ENCODE assay signal across 29 cellular contexts in the genomic region with DNA sequence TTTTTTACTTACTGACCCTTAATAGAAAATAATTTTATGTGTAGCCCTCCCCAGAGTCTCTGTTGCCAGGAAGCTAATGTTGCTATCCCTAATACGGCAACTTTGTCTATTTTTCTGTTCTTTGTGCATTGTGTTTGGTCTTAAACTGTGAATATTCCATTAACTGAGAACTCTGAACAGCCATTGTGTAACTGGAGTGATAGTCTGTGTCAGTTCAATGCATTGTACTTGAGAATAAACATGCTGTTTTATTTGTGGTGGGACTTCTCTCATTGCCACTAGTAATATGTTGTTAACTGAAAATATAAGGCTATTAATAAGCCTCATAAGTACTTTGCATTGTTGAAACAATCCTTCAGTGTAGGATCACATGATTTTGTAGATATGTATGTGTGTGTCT. TPM values are rescaled to one million over a fixed set of nuclear protein-coding genes. Genes with fewer than 3 reads are reported as not detected.
A peak's percentile ranks its signal among the peaks of the same experiment; 100 is the strongest.
DNase-seq lines count a peak whose midpoint lies in the region; ATAC-seq and TF ChIP-seq lines count a peak whose summit lies in the region.
"Had no signal": no experiment of that assay in that cellular context is flagged by ENCODE, and none has a peak within 500 bp of the region (broad histone marks: within the 10 kb centered on the region; RNA-seq: fewer than 3 reads in every experiment).

No MANE protein-coding gene starts in this region.

- peaks cover 0 to 29% (median 2%) of the 10 kb centered on the region in 4 donors for H3K4me1 ChIP-seq in tibial nerve
- H3K4me1 ChIP-seq: foreskin keratinocyte, left lung had no signal

- peak overlapping the region; percentile 80 for H3K27ac ChIP-seq in cingulate gyrus (ENCODE audit: low read depth, low read length)
- H3K27ac ChIP-seq in tibial nerve: peak overlapping the region in 3 of 4 donors; percentile 30 to 89 (median 74)
- H3K27ac ChIP-seq: esophagus muscularis mucosa, foreskin keratinocyte, left lung, upper lobe of right lung had no signal

- peaks cover 4% of the 10 kb centered on the region for H3K9me3 Mint-ChIP-seq in activated CD4-positive, alpha-beta T cell treated with anti-CD3 and anti-CD28 coated beads, Interleukin-2, amount 10 ng/mL, durations not matched to agents 24 days and 14 days
- no peaks in the 10 kb centered on the region for H3K9me3 Mint-ChIP-seq in T-helper 2 cell treated with Interferon-gamma antibody and Interleukin-4, amounts not matched to agents 5 μg/mL and 100 μg/mL, for 36 hours
- H3K9me3 Mint-ChIP-seq: activated naive CD4-positive, alpha-beta T cell treated with anti-CD3 and anti-CD28 coated beads, Interleukin-2, amount 50 U/mL, for 72 hours had no signal

- peaks cover 11% of the 10 kb centered on the region for H3K27me3 Mint-ChIP-seq in activated CD4-positive, alpha-beta T cell treated with anti-CD3 and anti-CD28 coated beads, Interleukin-2, amount 10 ng/mL, durations not matched to agents 24 days and 14 days
- H3K27me3 Mint-ChIP-seq in T-helper 2 cell treated with Interferon-gamma antibody and Interleukin-4, amounts not matched to agents 5 μg/mL and 100 μg/mL, for 36 hours (ENCODE audit: low read depth): peaks cover 23% of the 10 kb centered on the region

- no peaks in the 10 kb centered on the region for H3K27me3 ChIP-seq in tibial nerve
- H3K27me3 ChIP-seq: esophagus muscularis mucosa, foreskin keratinocyte, left lung, upper lobe of right lung had no signal

- ATAC-seq in GM18511 (IDR thresholded peaks at IDR 0.05; ENCODE audit: unreplicated experiment): no peak
- ATAC-seq: activated CD8-positive, alpha-beta T cell treated with anti-CD3 and anti-CD28 coated beads, Interleukin-2, amount 10 ng/mL, durations not matched to agents 7 days and 5 days; activated naive CD4-positive, alpha-beta T cell treated with anti-CD3 and anti-CD28 coated beads, Interleukin-2, amount 50 U/mL, for 72 hours; foreskin keratinocyte; GM23338; HepG2; left lung; natural killer cell treated with Interleukin-12 subunit alpha and Interleukin-12 subunit beta and Interleukin-15 and Interleukin-18, amount 100 ng/mL, for 72 hours; Panc1; upper lobe of right lung had no signal

- 33 to 34% methylated on average over 1 of the region's 1 CpG for WGBS in tibial nerve, 2 donors

- no peaks in the 10 kb centered on the region for H3K36me3 Mint-ChIP-seq in activated CD4-positive, alpha-beta T cell treated with anti-CD3 and anti-CD28 coated beads, Interleukin-2, amount 10 ng/mL, durations not matched to agents 24 days and 14 days (ENCODE audit: low read depth)
- no peaks in the 10 kb centered on the region for H3K36me3 Mint-ChIP-seq in T-helper 2 cell treated with Interferon-gamma antibody and Interleukin-4, amounts not matched to agents 5 μg/mL and 100 μg/mL, for 36 hours (ENCODE audit: low read depth)
- H3K36me3 Mint-ChIP-seq: activated naive CD4-positive, alpha-beta T cell treated with anti-CD3 and anti-CD28 coated beads, Interleukin-2, amount 50 U/mL, for 72 hours; natural killer cell treated with Interleukin-12 subunit alpha and Interleukin-12 subunit beta and Interleukin-15 and Interleukin-18, amount 100 ng/mL, for 72 hours had no signal

- TF ChIP-seq CTCF in tibial nerve (IDR thresholded peaks at IDR 0.05): no peak

- no peak overlapping the region for H3K4me3 ChIP-seq in tibial nerve
- H3K4me3 ChIP-seq: esophagus muscularis mucosa, GM23338, left lung, smooth muscle cell, upper lobe of right lung had no signal

- H3K4me3 Mint-ChIP-seq in activated CD4-positive, alpha-beta T cell treated with anti-CD3 and anti-CD28 coated beads, Interleukin-2, amount 10 ng/mL, durations not matched to agents 24 days and 14 days: no peak overlapping the region
- H3K4me3 Mint-ChIP-seq in T-helper 2 cell treated with Interferon-gamma antibody and Interleukin-4, amounts not matched to agents 5 μg/mL and 100 μg/mL, for 36 hours: no peak overlapping the region
- H3K4me3 Mint-ChIP-seq: activated CD8-positive, alpha-beta T cell treated with anti-CD3 and anti-CD28 coated beads, Interleukin-2, amount 10 ng/mL, durations not matched to agents 7 days and 5 days; CD4-positive, alpha-beta memory T cell; endodermal cell; GM23338; natural killer cell treated with Interleukin-12 subunit alpha and Interleukin-12 subunit beta and Interleukin-15 and Interleukin-18, amount 100 ng/mL, for 72 hours had no signal

- peaks cover 0 to 5% (median 0%) of the 10 kb centered on the region in 4 donors for H3K9me3 ChIP-seq in tibial nerve
- H3K9me3 ChIP-seq: esophagus muscularis mucosa, left lung, upper lobe of right lung had no signal

- H3K36me3 ChIP-seq in tibial nerve: no peaks in the 10 kb centered on the region
- H3K36me3 ChIP-seq: esophagus muscularis mucosa, left lung, upper lobe of right lung had no signal

- H3K27ac Mint-ChIP-seq in activated CD4-positive, alpha-beta T cell treated with anti-CD3 and anti-CD28 coated beads, Interleukin-2, amount 10 ng/mL, durations not matched to agents 24 days and 14 days: no peak overlapping the region
- no peak overlapping the region for H3K27ac Mint-ChIP-seq in T-helper 2 cell treated with Interferon-gamma antibody and Interleukin-4, amounts not matched to agents 5 μg/mL and 100 μg/mL, for 36 hours
- H3K27ac Mint-ChIP-seq: activated CD8-positive, alpha-beta T cell treated with anti-CD3 and anti-CD28 coated beads, Interleukin-2, amount 10 ng/mL, durations not matched to agents 7 days and 5 days; activated naive CD4-positive, alpha-beta T cell treated with anti-CD3 and anti-CD28 coated beads, Interleukin-2, amount 50 U/mL, for 72 hours; CD4-positive, alpha-beta memory T cell; endodermal cell; GM23338; natural killer cell treated with Interleukin-12 subunit alpha and Interleukin-12 subunit beta and Interleukin-15 and Interleukin-18, amount 100 ng/mL, for 72 hours had no signal

- intact Hi-C loops in activated CD4-positive, alpha-beta T cell treated with anti-CD3 and anti-CD28 coated beads, Interleukin-2, amount 10 ng/mL, durations not matched to agents 24 days and 14 days (cut with micrococcal nuclease): no loop called here

- peak; percentile 4 for DNase-seq in activated CD4-positive, alpha-beta T cell treated with anti-CD3 and anti-CD28 coated beads, Interleukin-2, amount 10 ng/mL, durations not matched to agents 24 days and 14 days
- DNase-seq in activated CD4-positive, alpha-beta T cell treated with anti-CD3 and anti-CD28 coated beads for 48 hours: no peak
- DNase-seq in medulla oblongata (ENCODE audit: extremely low spot score) (peak; percentile 90), tibial nerve (ENCODE audit: low spot score in 2 of 2) (no peak), NCI-H226 (no peak)
- no peak for DNase-seq in T-helper 2 cell treated with Interferon-gamma antibody and Interleukin-4, amounts not matched to agents 5 μg/mL and 100 μg/mL, for 36 hours (ENCODE audit: low spot score)
- DNase-seq: activated CD4-positive, CD25-positive, alpha-beta regulatory T cell treated with anti-CD3 and anti-CD28 coated beads, Interleukin-2, amount 50 U/mL, for 72 hours; activated CD8-positive, alpha-beta T cell treated with anti-CD3 and anti-CD28 coated beads, Interleukin-2, amount 10 ng/mL, durations not matched to agents 7 days and 5 days; CD4-positive, alpha-beta memory T cell; EL; endodermal cell; foreskin keratinocyte; Kasumi-1; left lung; NCI-H1694; NCI-H2171; NCI-H524; stimulated activated CD4-positive, alpha-beta T cell treated with anti-CD3 and anti-CD28 coated beads, Interleukin-2, amount 100 ng/mL, for 24 hours; T-helper 1 cell; upper lobe of right lung had no signal

- TF ChIP-seq POLR2A in tibial nerve (IDR thresholded peaks at IDR 0.05): no peak

- peaks cover 2% of the 10 kb centered on the region for H3K4me1 Mint-ChIP-seq in activated CD4-positive, alpha-beta T cell treated with anti-CD3 and anti-CD28 coated beads, Interleukin-2, amount 10 ng/mL, durations not matched to agents 24 days and 14 days
- H3K4me1 Mint-ChIP-seq in T-helper 2 cell treated with Interferon-gamma antibody and Interleukin-4, amounts not matched to agents 5 μg/mL and 100 μg/mL, for 36 hours (ENCODE audit: low read depth): peaks cover 11% of the 10 kb centered on the region

- no peak for TF ChIP-seq EP300 in tibial nerve (IDR thresholded peaks at IDR 0.05)

RNA-seq across cellular contexts. Expression of a gene that starts 58.7 kb away (rescaled TPM):
- 2.5 and 2.8 TPM in 2 replicates for total RNA-seq in activated CD4-positive, alpha-beta T cell treated with anti-CD3 and anti-CD28 coated beads, Interleukin-2, amount 10 ng/mL, durations not matched to agents 24 days and 14 days
- 10 to 100 TPM; 54.9 to 61.8 (median 59.8) TPM for total RNA-seq in tibial nerve

Comparison
In these comparisons a context has a peak if more than half of its experiments do, and no peak if none do; other contexts are left out.
1. DNase-seq: peak in activated CD4-positive, alpha-beta T cell treated with anti-CD3 and anti-CD28 coated beads, Interleukin-2, amount 10 ng/mL, durations not matched to agents 24 days and 14 days (single experiment) and medulla oblongata (single experiment); none in activated CD4-positive, alpha-beta T cell treated with anti-CD3 and anti-CD28 coated beads for 48 hours (single experiment), tibial nerve (0 of 2), NCI-H226 (single experiment) and T-helper 2 cell treated with Interferon-gamma antibody and Interleukin-4, amounts not matched to agents 5 μg/mL and 100 μg/mL, for 36 hours (single experiment).
2. RNA of a gene that starts 58.7 kb away (total RNA-seq): 54.9 to 61.8 TPM in tibial nerve; 2.5 to 2.8 TPM in activated CD4-positive, alpha-beta T cell treated with anti-CD3 and anti-CD28 coated beads, Interleukin-2, amount 10 ng/mL, durations not matched to agents 24 days and 14 days; every median in the first group is over 10 times any median in the second.